16 cellular contexts compared by ENCODE assay signal in the genomic region with DNA sequence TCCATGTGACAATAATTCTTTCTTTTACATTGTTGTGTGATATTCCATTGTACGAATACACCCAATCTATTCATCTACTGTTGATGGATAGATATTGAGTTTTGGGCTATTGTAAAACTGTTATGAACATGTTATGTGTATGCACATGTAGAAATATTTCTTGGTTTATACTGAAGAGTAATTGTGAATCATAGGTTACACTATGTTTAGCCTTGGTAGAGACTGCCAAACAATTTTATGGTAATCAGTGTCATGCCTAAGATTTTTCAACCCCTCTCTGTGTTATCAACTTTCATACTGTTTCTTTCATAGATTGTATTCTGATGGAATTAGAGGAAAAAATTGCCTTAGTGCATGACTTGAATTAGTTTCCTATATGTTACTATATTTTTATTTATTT.
"Had no signal": no experiment of that assay in that cellular context is flagged by ENCODE, and none has a peak within 500 bp of the region (broad histone marks: within the 10 kb centered on the region; RNA-seq: fewer than 3 reads in every experiment).

No MANE protein-coding gene starts in this region.

- FAIRE-seq: colon, endometrium, pancreas had no signal

- H3K4me1 Mint-ChIP-seq: activated CD4-positive, alpha-beta T cell treated with anti-CD3 and anti-CD28 coated beads, Interleukin-2, amount 10 ng/mL, durations not matched to agents 7 days and 5 days; activated naive CD4-positive, alpha-beta T cell treated with anti-CD3 and anti-CD28 coated beads, Interleukin-2, amount 10 ng/mL, durations not matched to agents 7 days and 5 days; naive thymus-derived CD4-positive, alpha-beta T cell; stimulated activated effector memory CD8-positive, alpha-beta T cell treated with anti-CD3 and anti-CD28 coated beads, Interleukin-12 subunit alpha, Interleukin-12 subunit beta, amount 100 ng/mL, for 72 hours; T-cell had no signal

- H3K36me3 ChIP-seq: pancreas had no signal

- ATAC-seq: left lobe of liver; mucosa of descending colon; naive thymus-derived CD4-positive, alpha-beta T cell; pancreas; stimulated activated effector memory CD8-positive, alpha-beta T cell treated with anti-CD3 and anti-CD28 coated beads, Interleukin-12 subunit alpha, Interleukin-12 subunit beta, amount 100 ng/mL, for 72 hours; T-cell had no signal

- H3K27me3 ChIP-seq: pancreas, sigmoid colon had no signal

- H3K4me3 ChIP-seq: mucosa of descending colon, pancreas, sigmoid colon had no signal

- H3K27me3 Mint-ChIP-seq: activated CD4-positive, alpha-beta T cell treated with anti-CD3 and anti-CD28 coated beads, Interleukin-2, amount 10 ng/mL, durations not matched to agents 7 days and 5 days; activated naive CD4-positive, alpha-beta T cell treated with anti-CD3 and anti-CD28 coated beads, Interleukin-2, amount 10 ng/mL, durations not matched to agents 7 days and 5 days had no signal

- H3K4me1 ChIP-seq: pancreas had no signal

- H3K27ac ChIP-seq: pancreas, sigmoid colon had no signal

- H3K9me3 Mint-ChIP-seq: activated CD4-positive, alpha-beta T cell treated with anti-CD3 and anti-CD28 coated beads, Interleukin-2, amount 10 ng/mL, durations not matched to agents 7 days and 5 days; activated naive CD4-positive, alpha-beta T cell treated with anti-CD3 and anti-CD28 coated beads, Interleukin-2, amount 10 ng/mL, durations not matched to agents 7 days and 5 days; naive thymus-derived CD4-positive, alpha-beta T cell; stimulated activated effector memory CD8-positive, alpha-beta T cell treated with anti-CD3 and anti-CD28 coated beads, Interleukin-12 subunit alpha, Interleukin-12 subunit beta, amount 100 ng/mL, for 72 hours; T-cell had no signal

- H3K36me3 Mint-ChIP-seq: activated naive CD4-positive, alpha-beta T cell treated with anti-CD3 and anti-CD28 coated beads, Interleukin-2, amount 10 ng/mL, durations not matched to agents 7 days and 5 days; stimulated activated effector memory CD8-positive, alpha-beta T cell treated with anti-CD3 and anti-CD28 coated beads, Interleukin-12 subunit alpha, Interleukin-12 subunit beta, amount 100 ng/mL, for 72 hours; T-cell had no signal

- DNase-seq: activated CD4-positive, alpha-beta T cell treated with anti-CD3 and anti-CD28 coated beads, Interleukin-2, amount 10 ng/mL, durations not matched to agents 7 days and 5 days; activated CD8-positive, alpha-beta memory T cell treated with anti-CD3 and anti-CD28 coated beads for 24 hours; activated naive CD4-positive, alpha-beta T cell treated with anti-CD3 and anti-CD28 coated beads, Interleukin-2, amount 10 ng/mL, durations not matched to agents 7 days and 5 days; activated T-cell treated with anti-CD3 and anti-CD28 coated beads for 4 hours; caudate nucleus; mucosa of descending colon; naive thymus-derived CD4-positive, alpha-beta T cell; pancreas; sigmoid colon; stimulated activated CD4-positive, alpha-beta T cell treated with anti-CD3 and anti-CD28 coated beads, Interleukin-12 subunit alpha, Interleukin-12 subunit beta, amount 100 ng/mL, for 4 hours; T-cell; T-helper 9 cell had no signal

- H3K4me3 Mint-ChIP-seq: activated CD4-positive, alpha-beta T cell treated with anti-CD3 and anti-CD28 coated beads, Interleukin-2, amount 10 ng/mL, durations not matched to agents 7 days and 5 days; activated naive CD4-positive, alpha-beta T cell treated with anti-CD3 and anti-CD28 coated beads, Interleukin-2, amount 10 ng/mL, durations not matched to agents 7 days and 5 days; naive thymus-derived CD4-positive, alpha-beta T cell; stimulated activated effector memory CD8-positive, alpha-beta T cell treated with anti-CD3 and anti-CD28 coated beads, Interleukin-12 subunit alpha, Interleukin-12 subunit beta, amount 100 ng/mL, for 72 hours; T-cell had no signal

- H3K9me3 ChIP-seq: mucosa of descending colon, pancreas, sigmoid colon had no signal

- H3K27ac Mint-ChIP-seq: activated CD4-positive, alpha-beta T cell treated with anti-CD3 and anti-CD28 coated beads, Interleukin-2, amount 10 ng/mL, durations not matched to agents 7 days and 5 days; activated naive CD4-positive, alpha-beta T cell treated with anti-CD3 and anti-CD28 coated beads, Interleukin-2, amount 10 ng/mL, durations not matched to agents 7 days and 5 days; naive thymus-derived CD4-positive, alpha-beta T cell; stimulated activated effector memory CD8-positive, alpha-beta T cell treated with anti-CD3 and anti-CD28 coated beads, Interleukin-12 subunit alpha, Interleukin-12 subunit beta, amount 100 ng/mL, for 72 hours; T-cell had no signal
